In genomic region chr1:10796029-10796944, GRCh38 we compare ENCODE assay signal across 1 cellular context.
TF ChIP-seq lines count a peak whose summit lies in the region.

Gene CASZ1 (minus strand): TSS chr1:10796646. CDS start chr1:10693889, 102,757 bp downstream.

TF ChIP-seq in H1, 55 proteins besides CTCF, POLR2A, EP300 and RAD21 (continued from another document):
- TF ChIP-seq E2F6 (IDR thresholded peaks at IDR 0.05) (peak; percentile 45), YY1 (IDR thresholded peaks at IDR 0.05; ENCODE audit: low read depth, low read length) (0 out of 2 replicates have a peak, but pooled peaks have one; percentile 51), EGR1 (IDR thresholded peaks at IDR 0.05; ENCODE audit: borderline replicate concordance, low read depth, low read length) (peak; percentile 86), ASH2L (IDR thresholded peaks at IDR 0.05; ENCODE audit: low read length) (peak; percentile 47), BRCA1 (IDR thresholded peaks at IDR 0.05; ENCODE audit: low read depth, low read length) (no peak), TAF1 (IDR thresholded peaks at IDR 0.05; ENCODE audit: low read depth, low read length) (no peak), FOSL1 (IDR thresholded peaks at IDR 0.05; ENCODE audit: insufficient read depth, low read depth, low read length) (no peak), RFX5 (IDR thresholded peaks at IDR 0.05; ENCODE audit: borderline replicate concordance, low read depth, low read length) (peak; percentile 70), TAF7 (optimal IDR thresholded peaks at IDR 0.05; ENCODE audit: borderline replicate concordance, low read depth, low read length) (no peak), JUND (IDR thresholded peaks at IDR 0.05; ENCODE audit: low read length) (0 out of 2 replicates have a peak, but pooled peaks have one; percentile 12), NANOG (IDR thresholded peaks at IDR 0.05; ENCODE audit: insufficient read depth, low read depth, low read length, poor library complexity, severe bottlenecking) (no peak), KDM1A (IDR thresholded peaks at IDR 0.05; ENCODE audit: borderline replicate concordance, low read length) (no peak), POU5F1 (IDR thresholded peaks at IDR 0.05; ENCODE audit: low read depth, low read length) (no peak), SAP30 (IDR thresholded peaks at IDR 0.05; ENCODE audit: insufficient read depth, insufficient replicate concordance, low read length) (no peak), JUN (IDR thresholded peaks at IDR 0.05; ENCODE audit: low read depth, low read length) (no peak), CTBP2 (IDR thresholded peaks at IDR 0.05; ENCODE audit: borderline replicate concordance, insufficient read depth, insufficient read length, low read length) (peak; percentile 83), BACH1 (IDR thresholded peaks at IDR 0.05; ENCODE audit: low read length) (0 out of 2 replicates have a peak, but pooled peaks have one; percentile 16), SRF (IDR thresholded peaks at IDR 0.05; ENCODE audit: low read depth, low read length) (no peak), SIN3A (conservative IDR thresholded peaks at IDR 0.05 in 1 of 2, IDR thresholded peaks at IDR 0.05 in 1 of 2; ENCODE audit: low read depth in 1 of 2, low read length in 2 of 2) (peak in 1 of 2 experiments; percentile 70; a peak in 1 of 4 replicates), MAFK (IDR thresholded peaks at IDR 0.05; ENCODE audit: low read depth, low read length) (no peak), ATF3 (IDR thresholded peaks at IDR 0.05; ENCODE audit: insufficient read depth, low read depth, low read length) (no peak), MAX (IDR thresholded peaks at IDR 0.05) (peak; percentile 41)
